In the genomic region with DNA sequence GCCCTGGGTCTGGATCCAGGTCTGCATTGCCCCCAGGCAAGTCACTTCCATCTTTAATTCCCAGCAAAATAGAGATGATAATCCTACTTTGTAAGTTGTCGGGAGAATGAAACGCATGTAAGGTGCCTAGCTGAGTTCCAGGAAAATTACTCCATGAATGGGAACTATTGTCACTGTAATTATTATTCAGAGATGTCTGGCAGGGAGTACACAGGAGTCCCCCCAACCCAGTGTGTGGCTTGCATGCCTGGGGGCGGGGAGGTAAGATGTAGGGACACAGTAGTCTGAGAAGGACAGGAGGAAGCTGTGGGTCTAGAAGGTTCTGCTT, we compare ENCODE assay signal across 11 cellular contexts.
"Had no signal": no experiment of that assay in that cellular context is flagged by ENCODE, and none has a peak within 500 bp of the region (broad histone marks: within the 10 kb centered on the region; RNA-seq: fewer than 3 reads in every experiment).

No MANE protein-coding gene starts in this region.

- H3K4me3 ChIP-seq: suprapubic skin, upper lobe of right lung had no signal

- DNase-seq: activated effector memory CD4-positive, alpha-beta T cell treated with Interleukin-2 at 50 U/mL for 16 hours; activated T-cell treated with anti-CD3 and anti-CD28 coated beads, Interleukin-2, amount 50 U/mL, for 1 hour; dermis blood vessel endothelial cell; endodermal cell; erythroblast; naive thymus-derived CD4-positive, alpha-beta T cell; stimulated activated CD4-positive, alpha-beta T cell treated with anti-CD3 and anti-CD28 coated beads, Interleukin-12 subunit alpha, Interleukin-12 subunit beta, amount 100 ng/mL, for 4 hours; stimulated activated naive CD4-positive, alpha-beta T cell; T-helper 2 cell; upper lobe of right lung had no signal

- H3K36me3 ChIP-seq: suprapubic skin, upper lobe of right lung had no signal

- H3K9me3 ChIP-seq: suprapubic skin, upper lobe of right lung had no signal

- H3K27ac ChIP-seq: suprapubic skin, upper lobe of right lung had no signal
